Comparison of ENCODE assay signal across 16 cellular contexts in genomic region chr12:89250213-89250612, GRCh38.
DNase-seq lines count a peak whose midpoint lies in the region; ATAC-seq and TF ChIP-seq lines count a peak whose summit lies in the region.
"Had no signal": no experiment of that assay in that cellular context is flagged by ENCODE, and none has a peak within 500 bp of the region (broad histone marks: within the 10 kb centered on the region; RNA-seq: fewer than 3 reads in every experiment).

No MANE protein-coding gene starts in this region.

- H3K4me3 ChIP-seq in IMR-90 (ENCODE audit: insufficient read depth, low read depth, low read length), result no peak overlapping the region
- no peak overlapping the region for H3K4me3 ChIP-seq in mesenchymal stem cell (ENCODE audit: insufficient read depth in 1 of 2, low read depth in 1 of 2, low read length in 2 of 2)
- H3K4me3 ChIP-seq: A549, SJCRH30 had no signal

- no peaks in the 10 kb centered on the region for H3K36me3 Mint-ChIP-seq in activated naive CD4-positive, alpha-beta T cell treated with anti-CD3 and anti-CD28 coated beads, Interleukin-2, amount 50 U/mL, for 24 hours
- peaks cover 5 to 26% of the 10 kb centered on the region in 2 donors for H3K36me3 Mint-ChIP-seq in activated naive CD4-positive, alpha-beta T cell treated with anti-CD3 and anti-CD28 coated beads, Interleukin-2, amount 50 U/mL, for 72 hours
- H3K36me3 Mint-ChIP-seq in endothelial cell (ENCODE audit: low read depth, unreplicated experiment) (peaks cover 6% of the 10 kb centered on the region), Calu3 (ENCODE audit: insufficient read depth, unreplicated experiment) (no peaks in the 10 kb centered on the region)

- H2BK15ac ChIP-seq in IMR-90 (ENCODE audit: low read depth, low read length), result no peak overlapping the region
- H2BK15ac ChIP-seq in mesenchymal stem cell (ENCODE audit: low read depth, poor library complexity, severe bottlenecking), result no peak overlapping the region

- no peak overlapping the region for H4K8ac ChIP-seq in IMR-90 (ENCODE audit: low read depth in 2 of 2, low read length in 2 of 2)
- no peak overlapping the region for H4K8ac ChIP-seq in mesenchymal stem cell (ENCODE audit: low read length)

- peaks cover 6% of the 10 kb centered on the region for H3K9me1 ChIP-seq in IMR-90 (ENCODE audit: insufficient read depth, low read length)

- CTCF ChIA-PET in IMR-90 (lab: Yijun Ruan, JAX), result no interaction called here
- CTCF ChIA-PET in Calu3 (lab: Charles Lee), result no interaction called here

- no peak overlapping the region for H3K4me3 Mint-ChIP-seq in activated naive CD4-positive, alpha-beta T cell treated with anti-CD3 and anti-CD28 coated beads, Interleukin-2, amount 50 U/mL, for 24 hours
- no peak overlapping the region for H3K4me3 Mint-ChIP-seq in endothelial cell (ENCODE audit: unreplicated experiment)
- no peak overlapping the region for H3K4me3 Mint-ChIP-seq in Calu3 (ENCODE audit: low read depth, unreplicated experiment)

- no CpG with 5 or more reads among the region's 2 CpGs for WGBS in IMR-90 (ENCODE audit: extremely low coverage in 2 of 2, insufficient read length in 1 of 2), 2 experiments
- WGBS in mesenchymal stem cell, result no CpG with 5 or more reads among the region's 2 CpGs

- no peak overlapping the region for H3K27ac ChIP-seq in IMR-90 (ENCODE audit: insufficient read depth, low read length)
- H3K27ac ChIP-seq in mesenchymal stem cell (ENCODE audit: low read length, poor library complexity, severe bottlenecking), result no peak overlapping the region
- H3K27ac ChIP-seq: A549, SJCRH30 had no signal

- ATAC-seq in activated naive CD4-positive, alpha-beta T cell treated with anti-CD3 and anti-CD28 coated beads, Interleukin-2, amount 50 U/mL, for 72 hours, result no peak
- ATAC-seq in IMR-90 (ENCODE audit: low read depth), result no peak
- ATAC-seq: A549 had no signal

- H3K4me1 Mint-ChIP-seq in activated naive CD4-positive, alpha-beta T cell treated with anti-CD3 and anti-CD28 coated beads, Interleukin-2, amount 50 U/mL, for 24 hours, result peaks cover 39% of the 10 kb centered on the region
- H3K4me1 Mint-ChIP-seq in endothelial cell (ENCODE audit: unreplicated experiment) (peaks cover 47% of the 10 kb centered on the region), Calu3 (ENCODE audit: low read depth, unreplicated experiment) (peaks cover 22% of the 10 kb centered on the region)

- H2BK5ac ChIP-seq in IMR-90 (ENCODE audit: low read depth, low read length, poor library complexity, severe bottlenecking) (no peak overlapping the region), mesenchymal stem cell (ENCODE audit: low read depth, low read length, poor library complexity, severe bottlenecking) (no peak overlapping the region)

- dilution Hi-C loops in IMR-90 (cut with HindIII; ENCODE audit: low sequenced_read_pairs, unreplicated experiment), result no loop called here

- POLR2A ChIA-PET in IMR-90 (lab: Charles Lee; ENCODE audit: unreplicated experiment), result no interaction called here

- H2BK20ac ChIP-seq in IMR-90 (ENCODE audit: low read depth, low read length), result 0 out of 2 replicates have a peak overlapping the region, but pooled peaks have one; percentile 42

- H4K91ac ChIP-seq in IMR-90 (ENCODE audit: insufficient read depth, low read depth, low read length), result no peak overlapping the region
- no peak overlapping the region for H4K91ac ChIP-seq in mesenchymal stem cell (ENCODE audit: low read length)

- no peaks in the 10 kb centered on the region for H4K20me1 ChIP-seq in IMR-90 (ENCODE audit: insufficient read depth, low read length)

- no peak for TF ChIP-seq POLR2A in IMR-90 (IDR thresholded peaks at IDR 0.05; ENCODE audit: low read depth, low read length)

- H2AK5ac ChIP-seq in IMR-90 (ENCODE audit: low read depth, low read length) (no peak overlapping the region), mesenchymal stem cell (ENCODE audit: low read length, severe bottlenecking) (no peak overlapping the region)

- TF ChIP-seq CTCF in IMR-90 (conservative IDR thresholded peaks at IDR 0.05; ENCODE audit: low read depth, low read length) (no peak), endothelial cell (IDR thresholded peaks at IDR 0.05; ENCODE audit: unreplicated experiment) (no peak), Calu3 (IDR thresholded peaks at IDR 0.05; ENCODE audit: unreplicated experiment) (no peak)

- intact Hi-C loops in IMR-90 (cut with micrococcal nuclease) (loop anchor here (5.0 kb wide), 1 partner anchor 858 kb away; no protein-coding TSS in a partner anchor), Calu3 (cut with micrococcal nuclease; ENCODE audit: unreplicated experiment) (no loop called here)

- no peak for DNase-seq in activated naive CD4-positive, alpha-beta T cell treated with anti-CD3 and anti-CD28 coated beads, Interleukin-2, amount 50 U/mL, for 72 hours (ENCODE audit: low spot score in 2 of 2)
- no peak for DNase-seq in IMR-90
- DNase-seq in endothelial cell (ENCODE audit: low spot score), result no peak
- peak; percentile 53 for DNase-seq in mesenchymal stem cell
- DNase-seq in T-helper 9 cell, result no peak
- DNase-seq in Calu3, result no peak
- DNase-seq: C1 segment of cervical spinal cord, DMS153, Karpas-422, NCI-H1105 treated with DMSO at 0.1 percent for 48 hours, NCI-H187 treated with DMSO at 0.1 percent for 48 hours, NCI-H345, RPMI8226, SJCRH30 had no signal

- no peaks in the 10 kb centered on the region for H3K27me3 ChIP-seq in IMR-90 (ENCODE audit: control insufficient read depth, insufficient read depth, low read length)
- H3K27me3 ChIP-seq in mesenchymal stem cell (ENCODE audit: control insufficient read depth in 1 of 2, insufficient read depth in 1 of 2, low read length in 2 of 2), result no peaks in the 10 kb centered on the region
- H3K27me3 ChIP-seq: SJCRH30 had no signal

- no peak overlapping the region for H3K9ac ChIP-seq in IMR-90 (ENCODE audit: low read depth, low read length)
- no peak overlapping the region for H3K9ac ChIP-seq in mesenchymal stem cell (ENCODE audit: low read length)

- H3K79me1 ChIP-seq in IMR-90 (ENCODE audit: low read depth in 1 of 2, low read length in 2 of 2) (no peaks in the 10 kb centered on the region), mesenchymal stem cell (replicated peaks; ENCODE audit: low read length, poor library complexity, severe bottlenecking) (no peaks in the 10 kb centered on the region)

- no peak overlapping the region for H2BK12ac ChIP-seq in mesenchymal stem cell (ENCODE audit: low read length in 2 of 2)

- in situ Hi-C loops in IMR-90 (cut with MboI; ENCODE audit: low sequenced_read_pairs), result no loop called here

- H3K27me3 Mint-ChIP-seq in activated naive CD4-positive, alpha-beta T cell treated with anti-CD3 and anti-CD28 coated beads, Interleukin-2, amount 50 U/mL, for 24 hours, result no peaks in the 10 kb centered on the region
- no peaks in the 10 kb centered on the region for H3K27me3 Mint-ChIP-seq in endothelial cell (ENCODE audit: unreplicated experiment)
- H3K27me3 Mint-ChIP-seq in Calu3 (ENCODE audit: unreplicated experiment), result no peaks in the 10 kb centered on the region

- TF ChIP-seq RAD21 in IMR-90 (IDR thresholded peaks at IDR 0.05; ENCODE audit: low read length), result no peak

- H3K4me1 ChIP-seq in IMR-90 (ENCODE audit: control insufficient read depth, insufficient read depth, low read length) (peaks cover 12% of the 10 kb centered on the region), mesenchymal stem cell (ENCODE audit: control insufficient read depth, insufficient read depth, low read depth, low read length) (no peaks in the 10 kb centered on the region)
- H3K4me1 ChIP-seq: A549 had no signal

- H3K4me2 ChIP-seq in IMR-90 (ENCODE audit: low read depth, low read length) (no peak overlapping the region), mesenchymal stem cell (ENCODE audit: low read length, poor library complexity, severe bottlenecking) (no peak overlapping the region)
- H3K4me2 ChIP-seq: A549 had no signal

- no peak overlapping the region for H4K5ac ChIP-seq in IMR-90 (ENCODE audit: low read depth, low read length)

- BruUV-seq in IMR-90 (replicated peaks; lab: Mats Ljungman, UMichigan) (no TSS peak), Calu3 (replicated peaks; lab: Mats Ljungman, UMichigan) (no TSS peak)

- H3K4ac ChIP-seq in IMR-90 (ENCODE audit: low read depth, low read length) (no peak overlapping the region), mesenchymal stem cell (ENCODE audit: low read depth in 1 of 2, low read length in 2 of 2) (no peak overlapping the region)

- H2AK9ac ChIP-seq in IMR-90 (replicated peaks; ENCODE audit: low read depth, low read length, poor library complexity), result no peak overlapping the region

- H3K14ac ChIP-seq in IMR-90 (replicated peaks; ENCODE audit: low read depth, low read length) (no peak overlapping the region), mesenchymal stem cell (ENCODE audit: low read length in 2 of 2) (no peak overlapping the region)

- no peak overlapping the region for H3K18ac ChIP-seq in IMR-90 (ENCODE audit: low read depth, low read length)
- no peak overlapping the region for H3K18ac ChIP-seq in mesenchymal stem cell (ENCODE audit: low read depth in 1 of 2, low read length in 2 of 2)

- H3K23ac ChIP-seq in IMR-90 (ENCODE audit: low read depth, low read length), result no peak overlapping the region
- H3K23ac ChIP-seq in mesenchymal stem cell (ENCODE audit: low read length in 2 of 2), result no peak overlapping the region

- H3K36me3 ChIP-seq in IMR-90 (ENCODE audit: control insufficient read depth, insufficient read depth, low read length) (no peaks in the 10 kb centered on the region), mesenchymal stem cell (ENCODE audit: control insufficient read depth in 1 of 2, insufficient read depth in 2 of 2, low read depth in 1 of 2, low read length in 2 of 2) (no peaks in the 10 kb centered on the region)
- H3K36me3 ChIP-seq: SJCRH30 had no signal

- peaks cover 6% of the 10 kb centered on the region for H3K9me3 Mint-ChIP-seq in activated naive CD4-positive, alpha-beta T cell treated with anti-CD3 and anti-CD28 coated beads, Interleukin-2, amount 50 U/mL, for 24 hours
- H3K9me3 Mint-ChIP-seq in activated naive CD4-positive, alpha-beta T cell treated with anti-CD3 and anti-CD28 coated beads, Interleukin-2, amount 50 U/mL, for 72 hours, result peaks cover 9 to 22% of the 10 kb centered on the region in 2 donors
- H3K9me3 Mint-ChIP-seq in endothelial cell (ENCODE audit: unreplicated experiment) (no peaks in the 10 kb centered on the region), Calu3 (ENCODE audit: low read depth, unreplicated experiment) (peaks cover 4% of the 10 kb centered on the region)

- no peaks in the 10 kb centered on the region for H3K9me3 ChIP-seq in IMR-90 (ENCODE audit: control insufficient read depth, insufficient read depth, low read length)
- H3K9me3 ChIP-seq in mesenchymal stem cell (ENCODE audit: control insufficient read depth, low read length), result no peaks in the 10 kb centered on the region
- H3K9me3 ChIP-seq: A549, SJCRH30 had no signal

- H3K56ac ChIP-seq in IMR-90 (ENCODE audit: extremely low read depth, insufficient read depth, low read length), result no peak overlapping the region

- no peak overlapping the region for H2BK120ac ChIP-seq in IMR-90 (ENCODE audit: low read depth, low read length)
- H2BK120ac ChIP-seq in mesenchymal stem cell (ENCODE audit: low read depth, low read length), result no peak overlapping the region

- no peak overlapping the region for H2AFZ ChIP-seq in IMR-90 (replicated peaks; ENCODE audit: low read length, poor library complexity)
- H2AFZ ChIP-seq in mesenchymal stem cell (ENCODE audit: low read depth, low read length), result no peak overlapping the region

- peak overlapping the region; percentile 30 for H3K27ac Mint-ChIP-seq in activated naive CD4-positive, alpha-beta T cell treated with anti-CD3 and anti-CD28 coated beads, Interleukin-2, amount 50 U/mL, for 24 hours
- no peak overlapping the region for H3K27ac Mint-ChIP-seq in activated naive CD4-positive, alpha-beta T cell treated with anti-CD3 and anti-CD28 coated beads, Interleukin-2, amount 50 U/mL, for 72 hours
- H3K27ac Mint-ChIP-seq in endothelial cell (ENCODE audit: unreplicated experiment), result peak overlapping the region; percentile 65
- H3K27ac Mint-ChIP-seq in Calu3 (ENCODE audit: unreplicated experiment), result no peak overlapping the region

Comparison
In these comparisons a context has a peak if more than half of its experiments do, and no peak if none do; other contexts are left out.
1. H3K27ac Mint-ChIP-seq: peak in activated naive CD4-positive, alpha-beta T cell treated with anti-CD3 and anti-CD28 coated beads, Interleukin-2, amount 50 U/mL, for 24 hours (single experiment) and endothelial cell (single experiment); none in activated naive CD4-positive, alpha-beta T cell treated with anti-CD3 and anti-CD28 coated beads, Interleukin-2, amount 50 U/mL, for 72 hours (0 of 2) and Calu3 (single experiment).